In the genomic region with DNA sequence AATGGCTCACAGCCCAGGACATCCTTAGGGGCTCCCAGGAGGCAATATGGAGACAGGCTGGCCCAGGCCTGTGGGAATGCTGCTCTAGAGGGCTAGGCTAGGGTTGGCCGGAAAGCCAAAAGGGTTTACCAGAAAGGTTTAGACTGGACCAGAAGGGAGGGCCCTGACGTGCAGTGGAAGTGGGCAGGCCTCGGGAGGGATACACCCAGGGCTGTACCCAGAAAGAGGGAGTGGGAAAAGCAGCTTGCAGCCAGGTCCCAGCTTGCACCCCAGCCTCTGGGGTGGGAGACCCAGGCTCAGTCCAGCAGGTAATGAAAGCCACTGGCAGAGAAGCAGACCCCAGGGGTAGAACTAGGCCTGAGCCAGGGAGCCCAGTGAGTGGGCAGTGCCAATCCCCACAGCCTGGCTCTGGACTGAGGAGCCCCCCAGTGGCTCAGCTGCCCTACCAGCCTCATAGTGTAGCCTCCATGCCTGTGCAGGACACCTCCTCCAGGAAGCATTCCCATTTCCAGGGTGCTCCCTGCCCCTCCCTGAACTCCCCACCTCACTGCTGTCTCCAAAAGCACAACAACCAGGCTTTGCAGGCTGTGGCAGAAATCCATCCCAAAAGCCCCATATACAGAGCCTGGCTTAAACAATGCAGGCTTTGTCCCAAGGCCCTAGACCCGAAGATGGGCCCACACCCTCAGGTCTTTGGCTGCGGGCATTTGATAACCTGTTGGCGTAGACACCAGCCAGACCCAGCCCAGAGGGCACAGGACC, we compare ENCODE assay signal across 19 cellular contexts. TPM values are rescaled to one million over a fixed set of nuclear protein-coding genes. Genes with fewer than 3 reads are reported as not detected.
A peak's percentile ranks its signal among the peaks of the same experiment; 100 is the strongest.
DNase-seq lines count a peak whose midpoint lies in the region; ATAC-seq and TF ChIP-seq lines count a peak whose summit lies in the region.
"Had no signal": no experiment of that assay in that cellular context is flagged by ENCODE, and none has a peak within 500 bp of the region (broad histone marks: within the 10 kb centered on the region; RNA-seq: fewer than 3 reads in every experiment).

No MANE protein-coding gene starts in this region.

- H2AFZ ChIP-seq in mammary epithelial cell (ENCODE audit: low read depth, low read length): no peak overlapping the region

- 75% methylated on average over 4 of the region's 6 CpGs for WGBS in mammary epithelial cell (ENCODE audit: low coverage, missing lambda C conversion rate)

- POLR2A ChIA-PET in naive thymus-derived CD4-positive, alpha-beta T cell (lab: Charles Lee): interaction anchor here (1.6 kb wide), 1 partner anchor 9 kb away, joined by 5 read pairs; no protein-coding TSS in a partner anchor

- H3K9me3 ChIP-seq in breast epithelium (no peaks in the 10 kb centered on the region), mammary epithelial cell (replicated peaks; ENCODE audit: insufficient read depth, low read length) (no peaks in the 10 kb centered on the region), ascending aorta (no peaks in the 10 kb centered on the region), upper lobe of right lung (no peaks in the 10 kb centered on the region)
- H3K9me3 ChIP-seq in naive thymus-derived CD4-positive, alpha-beta T cell (ENCODE audit: control insufficient read depth in 2 of 3, low read length in 3 of 3): no peaks in the 10 kb centered on the region
- H3K9me3 ChIP-seq: left lung, tibial nerve had no signal

- peaks cover 0 to 9% (median 0%) of the 10 kb centered on the region in 5 donors for H3K36me3 Mint-ChIP-seq in naive thymus-derived CD4-positive, alpha-beta T cell
- H3K36me3 Mint-ChIP-seq in activated naive CD4-positive, alpha-beta T cell treated with anti-CD3 and anti-CD28 coated beads, Interleukin-2, amount 10 ng/mL, durations not matched to agents 7 days and 5 days: peaks cover 7% of the 10 kb centered on the region

- H3K27me3 ChIP-seq in breast epithelium (no peaks in the 10 kb centered on the region), mammary epithelial cell (ENCODE audit: insufficient read depth, low read length) (no peaks in the 10 kb centered on the region), ascending aorta (no peaks in the 10 kb centered on the region), upper lobe of right lung (no peaks in the 10 kb centered on the region)
- no peaks in the 10 kb centered on the region for H3K27me3 ChIP-seq in naive thymus-derived CD4-positive, alpha-beta T cell (ENCODE audit: control insufficient read depth in 2 of 2, insufficient read depth in 2 of 2, low read length in 2 of 2)
- H3K27me3 ChIP-seq: brain microvascular endothelial cell, left lung, tibial nerve had no signal

- H3K27ac ChIP-seq in breast epithelium (peak overlapping the region; percentile 41 to 100), mammary epithelial cell (ENCODE audit: insufficient read depth, low read depth, low read length) (no peak overlapping the region), ascending aorta (peak overlapping the region; percentile 17 to 54), upper lobe of right lung (peak overlapping the region; percentile 17)
- H3K27ac ChIP-seq in naive thymus-derived CD4-positive, alpha-beta T cell (ENCODE audit: low read depth, low read length): no peak overlapping the region
- H3K27ac ChIP-seq: brain microvascular endothelial cell had no signal

- peak overlapping the region in 1 of 3 donors; percentile 2 for H3K4me3 ChIP-seq in breast epithelium
- H3K4me3 ChIP-seq in mammary epithelial cell (replicated peaks in 1 of 3; ENCODE audit: insufficient read depth in 1 of 3, low read depth in 2 of 3, low read length in 3 of 3): no peak overlapping the region
- H3K4me3 ChIP-seq in ascending aorta: no peak overlapping the region
- H3K4me3 ChIP-seq in naive thymus-derived CD4-positive, alpha-beta T cell (ENCODE audit: low read length): no peak overlapping the region
- H3K4me3 ChIP-seq in upper lobe of right lung: no peak overlapping the region
- H3K4me3 ChIP-seq: left lung, tibial nerve had no signal

- peak overlapping the region in 1 of 10 donors; percentile 48 for H3K4me3 Mint-ChIP-seq in naive thymus-derived CD4-positive, alpha-beta T cell
- H3K4me3 Mint-ChIP-seq in activated naive CD4-positive, alpha-beta T cell treated with anti-CD3 and anti-CD28 coated beads, Interleukin-2, amount 10 ng/mL, durations not matched to agents 7 days and 5 days: no peak overlapping the region

- peak overlapping the region in 8 of 9 donors; percentile 45 to 91 (median 84) for H3K27ac Mint-ChIP-seq in naive thymus-derived CD4-positive, alpha-beta T cell
- H3K27ac Mint-ChIP-seq in activated naive CD4-positive, alpha-beta T cell treated with anti-CD3 and anti-CD28 coated beads, Interleukin-2, amount 10 ng/mL, durations not matched to agents 7 days and 5 days: no peak overlapping the region

- CTCF ChIA-PET in mammary epithelial cell (lab: Charles Lee; ENCODE audit: low non-redundant PET): no interaction called here
- CTCF ChIA-PET in naive thymus-derived CD4-positive, alpha-beta T cell (lab: Charles Lee): interaction anchor here (1.5 to 3.4 kb wide), 3 partner anchors 23 to 187 kb away, joined by 3 to 21 read pairs (median 12); no protein-coding TSS in a partner anchor
- CTCF ChIA-PET in activated naive CD4-positive, alpha-beta T cell treated with anti-CD3 and anti-CD28 coated beads, Interleukin-2, amount 10 ng/mL, durations not matched to agents 7 days and 5 days (lab: Charles Lee): interaction anchor here (1.0 to 7.3 kb wide), 4 partner anchors 23 to 185 kb away, joined by 3 to 73 read pairs (median 5); no protein-coding TSS in a partner anchor

- H3K36me3 ChIP-seq in breast epithelium (peaks cover 11% of the 10 kb centered on the region), mammary epithelial cell (ENCODE audit: insufficient read depth, low read length) (peaks cover 5% of the 10 kb centered on the region), ascending aorta (peaks cover 16 to 20% of the 10 kb centered on the region in 2 donors), upper lobe of right lung (peaks cover 20% of the 10 kb centered on the region)
- H3K36me3 ChIP-seq in naive thymus-derived CD4-positive, alpha-beta T cell (ENCODE audit: control insufficient read depth in 2 of 3, insufficient read depth in 3 of 3, low read length in 3 of 3): peaks cover 0 to 27% (median 0%) of the 10 kb centered on the region in 3 experiments

- intact Hi-C loops in breast epithelium (cut with DNase I; ENCODE audit: low total_unique reads) (loop anchor here (10.0 kb wide), 1 partner anchor 191 kb away; no protein-coding TSS in a partner anchor), mammary epithelial cell (cut with micrococcal nuclease) (no loop called here), ascending aorta (cut with DNase I) (loop anchor here (10.0 kb wide), 1 partner anchor 281 kb away; the partner anchor contains the start of gene SLC25A38), upper lobe of right lung (cut with DNase I) (no loop called here)
- intact Hi-C loops in naive thymus-derived CD4-positive, alpha-beta T cell (cut with micrococcal nuclease): no loop called here

- peaks cover 0 to 2% (median 0%) of the 10 kb centered on the region in 5 donors for H3K27me3 Mint-ChIP-seq in naive thymus-derived CD4-positive, alpha-beta T cell
- H3K27me3 Mint-ChIP-seq in activated naive CD4-positive, alpha-beta T cell treated with anti-CD3 and anti-CD28 coated beads, Interleukin-2, amount 10 ng/mL, durations not matched to agents 7 days and 5 days: peaks cover 18% of the 10 kb centered on the region

- H3K9me3 Mint-ChIP-seq in naive thymus-derived CD4-positive, alpha-beta T cell: no peaks in the 10 kb centered on the region
- no peaks in the 10 kb centered on the region for H3K9me3 Mint-ChIP-seq in activated naive CD4-positive, alpha-beta T cell treated with anti-CD3 and anti-CD28 coated beads, Interleukin-2, amount 10 ng/mL, durations not matched to agents 7 days and 5 days

- TF ChIP-seq CTCF in breast epithelium (IDR thresholded peaks at IDR 0.05): no peak
- no peak for TF ChIP-seq CTCF in mammary epithelial cell (conservative IDR thresholded peaks at IDR 0.05 in 1 of 2, IDR thresholded peaks at IDR 0.05 in 1 of 2; ENCODE audit: extremely low read depth in 1 of 2, insufficient read depth in 1 of 2, low read depth in 1 of 2, low read length in 2 of 2)
- TF ChIP-seq CTCF in ascending aorta (IDR thresholded peaks at IDR 0.05): no peak
- TF ChIP-seq CTCF in upper lobe of right lung (IDR thresholded peaks at IDR 0.05): no peak

- ATAC-seq in naive thymus-derived CD4-positive, alpha-beta T cell: no peak
- no peak for ATAC-seq in upper lobe of right lung
- no peak for ATAC-seq in GM18505 (IDR thresholded peaks at IDR 0.05; ENCODE audit: unreplicated experiment)
- ATAC-seq: left lung had no signal

- H3K79me2 ChIP-seq in mammary epithelial cell (ENCODE audit: insufficient read depth, low read length): peaks cover 58% of the 10 kb centered on the region

- TF ChIP-seq POLR2A in breast epithelium (IDR thresholded peaks at IDR 0.05) (no peak), GM18505 (IDR thresholded peaks at IDR 0.05; ENCODE audit: borderline replicate concordance, extremely low read depth, insufficient read depth, insufficient read length) (no peak)

- peaks cover 8 to 38% of the 10 kb centered on the region in 2 donors for H3K4me1 ChIP-seq in breast epithelium
- H3K4me1 ChIP-seq in mammary epithelial cell (ENCODE audit: insufficient read depth, low read length): peaks cover 28% of the 10 kb centered on the region
- H3K4me1 ChIP-seq in ascending aorta: peaks cover 0 to 21% of the 10 kb centered on the region in 2 donors
- peaks cover 18 to 22% of the 10 kb centered on the region in 2 donors for H3K4me1 ChIP-seq in naive thymus-derived CD4-positive, alpha-beta T cell (ENCODE audit: control insufficient read depth in 2 of 2, insufficient read depth in 2 of 2, low read length in 2 of 2)
- peaks cover 28% of the 10 kb centered on the region for H3K4me1 ChIP-seq in upper lobe of right lung

- no peak overlapping the region for H3K9ac ChIP-seq in mammary epithelial cell (ENCODE audit: insufficient read depth, low read length)

- H4K20me1 ChIP-seq in mammary epithelial cell (ENCODE audit: insufficient read depth, low read length): no peaks in the 10 kb centered on the region

- H3K4me1 Mint-ChIP-seq in naive thymus-derived CD4-positive, alpha-beta T cell: peaks cover 49 to 70% (median 59%) of the 10 kb centered on the region in 7 donors
- peaks cover 47% of the 10 kb centered on the region for H3K4me1 Mint-ChIP-seq in activated naive CD4-positive, alpha-beta T cell treated with anti-CD3 and anti-CD28 coated beads, Interleukin-2, amount 10 ng/mL, durations not matched to agents 7 days and 5 days

- DNase-seq in breast epithelium (ENCODE audit: low spot score in 2 of 2) (no peak), mammary epithelial cell (no peak), ascending aorta (ENCODE audit: low spot score in 2 of 2) (no peak), upper lobe of right lung (no peak), NCI-H2081 (lab: John Stamatoyannopoulos, UW) (no peak)
- DNase-seq in naive thymus-derived CD4-positive, alpha-beta T cell: no peak
- no peak for DNase-seq in activated naive CD4-positive, alpha-beta T cell treated with anti-CD3 and anti-CD28 coated beads, Interleukin-2, amount 10 ng/mL, durations not matched to agents 7 days and 5 days
- DNase-seq: activated CD4-positive, alpha-beta T cell treated with anti-CD3 and anti-CD28 coated beads, Interleukin-2, amount 50 U/mL, for 4 hours; activated gamma-delta T cell treated with Interleukin-2 at 50 U/mL for 16 hours; brain microvascular endothelial cell; HCEC 1CT; left lung; NCI-H2029; NCI-H510A treated with DMSO at 0.1 percent for 48 hours; OCI-M1; stimulated activated CD4-positive, alpha-beta T cell treated with anti-CD3 and anti-CD28 coated beads, Interleukin-1b, Interleukin-23, amount 100 ng/mL, for 48 hours had no signal

- dilution Hi-C loops in mammary epithelial cell (cut with HindIII; ENCODE audit: low sequenced_read_pairs): no loop called here

- H3K4me2 ChIP-seq in mammary epithelial cell (ENCODE audit: insufficient read depth, low read depth, low read length): no peak overlapping the region

- no TSS peak for BruUV-seq in mammary epithelial cell (replicated peaks; lab: Mats Ljungman, UMichigan)

- in situ Hi-C loops in mammary epithelial cell (cut with MboI; ENCODE audit: low sequenced_read_pairs in 2 of 2): loop anchor here in 1 of 2 donors (25.0 kb wide), 1 partner anchor 158 kb away; no protein-coding TSS in a partner anchor

RNA-seq across cellular contexts. Expression of gene GORASP1, which starts 3.5 kb away (rescaled TPM):
- total RNA-seq in breast epithelium (10 to 100 TPM; 58.2 to 98.8 (median 77.3) TPM), mammary epithelial cell (10 to 100 TPM; 47.0 to 51.3 TPM), ascending aorta (186 TPM), upper lobe of right lung (86.9 TPM)
- polyA plus RNA-seq in mammary epithelial cell: 37.7 TPM
- 73.7 TPM for polyA minus RNA-seq in mammary epithelial cell
- 10 to 100 TPM; 28.2 to 58.5 (median 44.6) TPM for total RNA-seq in naive thymus-derived CD4-positive, alpha-beta T cell
- polyA plus RNA-seq in naive thymus-derived CD4-positive, alpha-beta T cell: 10 to 100 TPM; 14.8 to 22.0 TPM

RNA-seq across cellular contexts. Expression of gene TTC21A, which starts 3.5 kb away (rescaled TPM):
- 10 to 100 TPM in 2 of 3 donors, 1 to 10 TPM in 1; 5.9 to 16.1 (median 13.1) TPM for total RNA-seq in breast epithelium
- 1 to 10 TPM; 5.2 to 5.7 TPM for total RNA-seq in mammary epithelial cell
- polyA plus RNA-seq in mammary epithelial cell: 1.3 TPM
- not detected for polyA minus RNA-seq in mammary epithelial cell
- total RNA-seq in ascending aorta: 0.43 TPM
- 1 to 10 TPM; 2.8 to 9.7 (median 5.3) TPM for total RNA-seq in naive thymus-derived CD4-positive, alpha-beta T cell
- polyA plus RNA-seq in naive thymus-derived CD4-positive, alpha-beta T cell: under 1 TPM; 0.37 to 0.63 TPM
- total RNA-seq in upper lobe of right lung: 11.6 TPM

RNA-seq across cellular contexts. Expression of gene CSRNP1, which starts 49.4 kb away (rescaled TPM):
- 100 to 1,000 TPM in 1 of 3 donors, 10 to 100 TPM in 2; 30.2 to 112 (median 59.0) TPM for total RNA-seq in breast epithelium
- 1 to 10 TPM; 6.5 to 9.6 TPM for total RNA-seq in mammary epithelial cell
- polyA plus RNA-seq in mammary epithelial cell: 8.4 TPM
- polyA minus RNA-seq in mammary epithelial cell: 22.2 TPM
- total RNA-seq in ascending aorta: 176 TPM
- total RNA-seq in naive thymus-derived CD4-positive, alpha-beta T cell: 100 to 1,000 TPM in 2 of 5 experiments, 10 to 100 TPM in 3; 13.7 to 319 (median 22.9) TPM
- 10 to 100 TPM in 1 of 2 donors, 1 to 10 TPM in 1; 9.8 to 12.1 TPM for polyA plus RNA-seq in naive thymus-derived CD4-positive, alpha-beta T cell
- total RNA-seq in upper lobe of right lung: 89.3 TPM

RNA-seq across cellular contexts. Expression of gene WDR48, which starts 52.2 kb away (rescaled TPM):
- total RNA-seq in breast epithelium (10 to 100 TPM; 32.8 to 48.9 (median 33.8) TPM), mammary epithelial cell (10 to 100 TPM; 28.8 to 31.6 TPM), ascending aorta (81.0 TPM), upper lobe of right lung (36.7 TPM)
- 11.7 TPM for polyA plus RNA-seq in mammary epithelial cell
- 8.3 TPM for polyA minus RNA-seq in mammary epithelial cell
- total RNA-seq in naive thymus-derived CD4-positive, alpha-beta T cell: 10 to 100 TPM; 46.7 to 97.7 (median 68.0) TPM
- polyA plus RNA-seq in naive thymus-derived CD4-positive, alpha-beta T cell: 10 to 100 TPM; 37.5 to 46.6 TPM

RNA-seq across cellular contexts. Expression of gene SCN11A, which starts 52.2 kb away (rescaled TPM):
- under 1 TPM; 0.15 to 0.48 (median 0.33) TPM for total RNA-seq in breast epithelium
- not detected for total RNA-seq in mammary epithelial cell
- not detected for polyA plus RNA-seq in mammary epithelial cell
- not detected for polyA minus RNA-seq in mammary epithelial cell
- total RNA-seq in ascending aorta: not detected
- under 1 TPM; 0.07 to 0.32 (median 0.19) TPM for total RNA-seq in naive thymus-derived CD4-positive, alpha-beta T cell
- not detected for polyA plus RNA-seq in naive thymus-derived CD4-positive, alpha-beta T cell
- 0.14 TPM for total RNA-seq in upper lobe of right lung
- total RNA-seq: SK-MEL-5 had no signal

Comparison
In these comparisons a context has a peak if more than half of its experiments do, and no peak if none do; other contexts are left out.
1. H3K27ac ChIP-seq: peak in breast epithelium (2 of 2), ascending aorta (2 of 2) and upper lobe of right lung (single experiment); none in mammary epithelial cell (single experiment) and naive thymus-derived CD4-positive, alpha-beta T cell (single experiment).
2. intact Hi-C loops: an anchor here in breast epithelium (10.0 kb wide) and ascending aorta (10.0 kb wide); none called in mammary epithelial cell, naive thymus-derived CD4-positive, alpha-beta T cell and upper lobe of right lung.